In the genomic region with DNA sequence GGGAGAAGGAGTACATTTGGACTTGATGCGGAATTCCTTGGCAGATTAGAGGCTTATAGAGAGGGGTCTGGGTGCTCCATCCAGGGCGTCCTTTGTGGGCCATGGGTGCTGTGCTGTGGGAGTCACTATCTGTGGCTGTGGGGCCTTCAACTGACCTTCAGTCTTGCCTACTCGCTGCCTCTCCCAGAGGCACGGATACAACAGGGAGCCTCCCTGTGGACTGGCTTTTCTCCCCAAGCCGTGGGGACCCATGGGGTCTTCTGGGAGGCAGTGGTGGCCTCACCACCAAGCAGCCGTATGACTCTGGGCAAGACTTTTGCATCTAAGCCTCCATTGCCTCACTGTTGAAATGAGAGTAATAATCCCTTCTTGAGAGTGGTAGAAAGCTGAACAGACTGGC, we compare ENCODE assay signal across 2 cellular contexts.
TF ChIP-seq lines count a peak whose summit lies in the region.

No MANE protein-coding gene starts in this region.

TF ChIP-seq in A549, 52 proteins besides CTCF, POLR2A, EP300 and RAD21 (continued from another document):
- TF ChIP-seq, protein P1, sequence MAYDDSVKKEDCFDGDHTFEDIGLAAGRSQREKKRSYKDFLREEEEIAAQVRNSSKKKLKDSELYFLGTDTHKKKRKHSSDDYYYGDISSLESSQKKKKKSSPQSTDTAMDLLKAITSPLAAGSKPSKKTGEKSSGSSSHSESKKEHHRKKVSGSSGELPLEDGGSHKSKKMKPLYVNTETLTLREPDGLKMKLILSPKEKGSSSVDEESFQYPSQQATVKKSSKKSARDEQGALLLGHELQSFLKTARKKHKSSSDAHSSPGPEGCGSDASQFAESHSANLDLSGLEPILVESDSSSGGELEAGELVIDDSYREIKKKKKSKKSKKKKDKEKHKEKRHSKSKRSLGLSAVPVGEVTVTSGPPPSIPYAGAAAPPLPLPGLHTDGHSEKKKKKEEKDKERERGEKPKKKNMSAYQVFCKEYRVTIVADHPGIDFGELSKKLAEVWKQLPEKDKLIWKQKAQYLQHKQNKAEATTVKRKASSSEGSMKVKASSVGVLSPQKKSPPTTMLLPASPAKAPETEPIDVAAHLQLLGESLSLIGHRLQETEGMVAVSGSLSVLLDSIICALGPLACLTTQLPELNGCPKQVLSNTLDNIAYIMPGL (CRISPR knock-in tag; IDR thresholded peaks at IDR 0.05; ENCODE audit: borderline replicate concordance): no peak
- TF ChIP-seq ZNF302 (CRISPR knock-in tag; IDR thresholded peaks at IDR 0.05): no peak
- TF ChIP-seq TFCP2L1 (CRISPR knock-in tag; IDR thresholded peaks at IDR 0.05): no peak
- no peak for TF ChIP-seq JUN (IDR thresholded peaks at IDR 0.05)
- no peak for TF ChIP-seq CEBPB (IDR thresholded peaks at IDR 0.05)
- no peak for TF ChIP-seq RARB (CRISPR knock-in tag; IDR thresholded peaks at IDR 0.05)

TF ChIP-seq in K562, 482 proteins besides CTCF, POLR2A, EP300 and RAD21 (continued from another document):
- TF ChIP-seq, protein P2, sequence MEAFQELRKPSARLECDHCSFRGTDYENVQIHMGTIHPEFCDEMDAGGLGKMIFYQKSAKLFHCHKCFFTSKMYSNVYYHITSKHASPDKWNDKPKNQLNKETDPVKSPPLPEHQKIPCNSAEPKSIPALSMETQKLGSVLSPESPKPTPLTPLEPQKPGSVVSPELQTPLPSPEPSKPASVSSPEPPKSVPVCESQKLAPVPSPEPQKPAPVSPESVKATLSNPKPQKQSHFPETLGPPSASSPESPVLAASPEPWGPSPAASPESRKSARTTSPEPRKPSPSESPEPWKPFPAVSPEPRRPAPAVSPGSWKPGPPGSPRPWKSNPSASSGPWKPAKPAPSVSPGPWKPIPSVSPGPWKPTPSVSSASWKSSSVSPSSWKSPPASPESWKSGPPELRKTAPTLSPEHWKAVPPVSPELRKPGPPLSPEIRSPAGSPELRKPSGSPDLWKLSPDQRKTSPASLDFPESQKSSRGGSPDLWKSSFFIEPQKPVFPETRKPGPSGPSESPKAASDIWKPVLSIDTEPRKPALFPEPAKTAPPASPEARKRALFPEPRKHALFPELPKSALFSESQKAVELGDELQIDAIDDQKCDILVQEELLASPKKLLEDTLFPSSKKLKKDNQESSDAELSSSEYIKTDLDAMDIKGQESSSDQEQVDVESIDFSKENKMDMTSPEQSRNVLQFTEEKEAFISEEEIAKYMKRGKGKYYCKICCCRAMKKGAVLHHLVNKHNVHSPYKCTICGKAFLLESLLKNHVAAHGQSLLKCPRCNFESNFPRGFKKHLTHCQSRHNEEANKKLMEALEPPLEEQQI (IDR thresholded peaks at IDR 0.05): no peak
- TF ChIP-seq ZNF764 (CRISPR knock-in tag; IDR thresholded peaks at IDR 0.05; ENCODE audit: low read depth) (no peak), ZNF408 (CRISPR knock-in tag; IDR thresholded peaks at IDR 0.05; ENCODE audit: low read depth) (no peak), ZNF696 (CRISPR knock-in tag; conservative IDR thresholded peaks at IDR 0.05) (no peak), PTBP1 (IDR thresholded peaks at IDR 0.05; ENCODE audit: low read depth, low read length) (no peak)
- TF ChIP-seq, protein P3, sequence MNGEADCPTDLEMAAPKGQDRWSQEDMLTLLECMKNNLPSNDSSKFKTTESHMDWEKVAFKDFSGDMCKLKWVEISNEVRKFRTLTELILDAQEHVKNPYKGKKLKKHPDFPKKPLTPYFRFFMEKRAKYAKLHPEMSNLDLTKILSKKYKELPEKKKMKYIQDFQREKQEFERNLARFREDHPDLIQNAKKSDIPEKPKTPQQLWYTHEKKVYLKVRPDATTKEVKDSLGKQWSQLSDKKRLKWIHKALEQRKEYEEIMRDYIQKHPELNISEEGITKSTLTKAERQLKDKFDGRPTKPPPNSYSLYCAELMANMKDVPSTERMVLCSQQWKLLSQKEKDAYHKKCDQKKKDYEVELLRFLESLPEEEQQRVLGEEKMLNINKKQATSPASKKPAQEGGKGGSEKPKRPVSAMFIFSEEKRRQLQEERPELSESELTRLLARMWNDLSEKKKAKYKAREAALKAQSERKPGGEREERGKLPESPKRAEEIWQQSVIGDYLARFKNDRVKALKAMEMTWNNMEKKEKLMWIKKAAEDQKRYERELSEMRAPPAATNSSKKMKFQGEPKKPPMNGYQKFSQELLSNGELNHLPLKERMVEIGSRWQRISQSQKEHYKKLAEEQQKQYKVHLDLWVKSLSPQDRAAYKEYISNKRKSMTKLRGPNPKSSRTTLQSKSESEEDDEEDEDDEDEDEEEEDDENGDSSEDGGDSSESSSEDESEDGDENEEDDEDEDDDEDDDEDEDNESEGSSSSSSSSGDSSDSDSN (IDR thresholded peaks at IDR 0.05; ENCODE audit: borderline replicate concordance in 1 of 2, low read depth in 2 of 2, low read length in 2 of 2): no peak
- TF ChIP-seq, protein P4, sequence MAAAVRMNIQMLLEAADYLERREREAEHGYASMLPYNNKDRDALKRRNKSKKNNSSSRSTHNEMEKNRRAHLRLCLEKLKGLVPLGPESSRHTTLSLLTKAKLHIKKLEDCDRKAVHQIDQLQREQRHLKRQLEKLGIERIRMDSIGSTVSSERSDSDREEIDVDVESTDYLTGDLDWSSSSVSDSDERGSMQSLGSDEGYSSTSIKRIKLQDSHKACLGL (CRISPR knock-in tag; IDR thresholded peaks at IDR 0.05; ENCODE audit: borderline replicate concordance, poor library complexity, severe bottlenecking): no peak
- TF ChIP-seq, protein P5, sequence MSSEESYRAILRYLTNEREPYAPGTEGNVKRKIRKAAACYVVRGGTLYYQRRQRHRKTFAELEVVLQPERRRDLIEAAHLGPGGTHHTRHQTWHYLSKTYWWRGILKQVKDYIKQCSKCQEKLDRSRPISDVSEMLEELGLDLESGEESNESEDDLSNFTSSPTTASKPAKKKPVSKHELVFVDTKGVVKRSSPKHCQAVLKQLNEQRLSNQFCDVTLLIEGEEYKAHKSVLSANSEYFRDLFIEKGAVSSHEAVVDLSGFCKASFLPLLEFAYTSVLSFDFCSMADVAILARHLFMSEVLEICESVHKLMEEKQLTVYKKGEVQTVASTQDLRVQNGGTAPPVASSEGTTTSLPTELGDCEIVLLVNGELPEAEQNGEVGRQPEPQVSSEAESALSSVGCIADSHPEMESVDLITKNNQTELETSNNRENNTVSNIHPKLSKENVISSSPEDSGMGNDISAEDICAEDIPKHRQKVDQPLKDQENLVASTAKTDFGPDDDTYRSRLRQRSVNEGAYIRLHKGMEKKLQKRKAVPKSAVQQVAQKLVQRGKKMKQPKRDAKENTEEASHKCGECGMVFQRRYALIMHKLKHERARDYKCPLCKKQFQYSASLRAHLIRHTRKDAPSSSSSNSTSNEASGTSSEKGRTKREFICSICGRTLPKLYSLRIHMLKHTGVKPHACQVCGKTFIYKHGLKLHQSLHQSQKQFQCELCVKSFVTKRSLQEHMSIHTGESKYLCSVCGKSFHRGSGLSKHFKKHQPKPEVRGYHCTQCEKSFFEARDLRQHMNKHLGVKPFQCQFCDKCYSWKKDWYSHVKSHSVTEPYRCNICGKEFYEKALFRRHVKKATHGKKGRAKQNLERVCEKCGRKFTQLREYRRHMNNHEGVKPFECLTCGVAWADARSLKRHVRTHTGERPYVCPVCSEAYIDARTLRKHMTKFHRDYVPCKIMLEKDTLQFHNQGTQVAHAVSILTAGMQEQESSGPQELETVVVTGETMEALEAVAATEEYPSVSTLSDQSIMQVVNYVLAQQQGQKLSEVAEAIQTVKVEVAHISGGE (CRISPR knock-in tag; IDR thresholded peaks at IDR 0.05): no peak
- TF ChIP-seq, protein P6, sequence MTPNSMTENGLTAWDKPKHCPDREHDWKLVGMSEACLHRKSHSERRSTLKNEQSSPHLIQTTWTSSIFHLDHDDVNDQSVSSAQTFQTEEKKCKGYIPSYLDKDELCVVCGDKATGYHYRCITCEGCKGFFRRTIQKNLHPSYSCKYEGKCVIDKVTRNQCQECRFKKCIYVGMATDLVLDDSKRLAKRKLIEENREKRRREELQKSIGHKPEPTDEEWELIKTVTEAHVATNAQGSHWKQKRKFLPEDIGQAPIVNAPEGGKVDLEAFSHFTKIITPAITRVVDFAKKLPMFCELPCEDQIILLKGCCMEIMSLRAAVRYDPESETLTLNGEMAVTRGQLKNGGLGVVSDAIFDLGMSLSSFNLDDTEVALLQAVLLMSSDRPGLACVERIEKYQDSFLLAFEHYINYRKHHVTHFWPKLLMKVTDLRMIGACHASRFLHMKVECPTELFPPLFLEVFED (CRISPR knock-in tag; conservative IDR thresholded peaks at IDR 0.05): no peak
- TF ChIP-seq, protein P7, sequence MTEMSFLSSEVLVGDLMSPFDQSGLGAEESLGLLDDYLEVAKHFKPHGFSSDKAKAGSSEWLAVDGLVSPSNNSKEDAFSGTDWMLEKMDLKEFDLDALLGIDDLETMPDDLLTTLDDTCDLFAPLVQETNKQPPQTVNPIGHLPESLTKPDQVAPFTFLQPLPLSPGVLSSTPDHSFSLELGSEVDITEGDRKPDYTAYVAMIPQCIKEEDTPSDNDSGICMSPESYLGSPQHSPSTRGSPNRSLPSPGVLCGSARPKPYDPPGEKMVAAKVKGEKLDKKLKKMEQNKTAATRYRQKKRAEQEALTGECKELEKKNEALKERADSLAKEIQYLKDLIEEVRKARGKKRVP (CRISPR knock-in tag; IDR thresholded peaks at IDR 0.05): no peak
- TF ChIP-seq, protein P8, sequence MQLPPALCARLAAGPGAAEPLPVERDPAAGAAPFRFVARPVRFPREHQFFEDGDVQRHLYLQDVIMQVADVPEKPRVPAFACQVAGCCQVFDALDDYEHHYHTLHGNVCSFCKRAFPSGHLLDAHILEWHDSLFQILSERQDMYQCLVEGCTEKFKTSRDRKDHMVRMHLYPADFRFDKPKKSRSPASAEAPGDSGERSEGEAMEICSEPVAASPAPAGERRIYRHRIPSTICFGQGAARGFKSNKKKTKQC (CRISPR knock-in tag; IDR thresholded peaks at IDR 0.05): no peak
